Comparison of ENCODE assay signal across 20 cellular contexts in the genomic region with DNA sequence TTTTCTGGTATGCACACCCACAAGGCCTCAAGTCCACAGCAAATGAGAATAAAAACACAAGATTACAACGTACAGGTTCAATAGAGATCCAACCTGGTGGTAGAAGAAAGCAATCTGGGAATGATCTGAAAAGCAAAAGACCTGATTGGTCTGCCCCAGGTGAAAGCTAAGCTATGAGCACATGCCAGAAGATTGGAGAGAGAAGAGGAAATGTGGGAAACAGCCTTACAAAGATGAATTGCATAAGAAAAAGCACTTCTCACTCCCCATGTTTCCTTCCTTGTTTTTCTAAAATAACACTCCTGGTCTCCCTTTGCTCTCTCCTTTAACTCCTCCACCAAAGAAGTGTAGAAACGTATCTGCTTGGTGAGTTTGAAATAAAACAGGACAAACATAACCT.
"Had no signal": no experiment of that assay in that cellular context is flagged by ENCODE, and none has a peak within 500 bp of the region (broad histone marks: within the 10 kb centered on the region; RNA-seq: fewer than 3 reads in every experiment).

No MANE protein-coding gene starts in this region.

- H3K36me3 ChIP-seq: neutrophil, right atrium auricular region, sigmoid colon, stomach, uterus had no signal

- FAIRE-seq: islet of Langerhans had no signal

- H3K4me3 ChIP-seq: dorsolateral prefrontal cortex, hepatocyte, right atrium auricular region, sigmoid colon, skin epidermis, stomach, uterus had no signal

- H2AFZ ChIP-seq: hepatocyte had no signal

- DNase-seq: cortex of kidney; dorsolateral prefrontal cortex; effector CD8-positive, alpha-beta T cell; foreskin melanocyte; head of caudate nucleus; kidney glomerular epithelial cell; mammary epithelial cell; naive thymus-derived CD4-positive, alpha-beta T cell; nephron progenitor cell; posterior cingulate gyrus; sigmoid colon; stimulated activated naive CD4-positive, alpha-beta T cell; stomach; uterus had no signal

- H3K27ac ChIP-seq: dorsolateral prefrontal cortex, hepatocyte, neutrophil, right atrium auricular region, sigmoid colon, skin epidermis, stomach, uterus had no signal

- H3K9me3 ChIP-seq: neutrophil, right atrium auricular region, sigmoid colon, stomach, uterus had no signal

- H3K4me3 Mint-ChIP-seq: naive thymus-derived CD4-positive, alpha-beta T cell; nephron progenitor cell; type B pancreatic cell had no signal

- H3K4me1 ChIP-seq: right atrium auricular region, sigmoid colon, stomach, uterus had no signal

- H3K27ac Mint-ChIP-seq: naive thymus-derived CD4-positive, alpha-beta T cell; nephron progenitor cell; type B pancreatic cell had no signal

- H3K4me1 Mint-ChIP-seq: naive thymus-derived CD4-positive, alpha-beta T cell; nephron progenitor cell had no signal

- H3K36me3 Mint-ChIP-seq: naive thymus-derived CD4-positive, alpha-beta T cell; type B pancreatic cell had no signal

- ATAC-seq: naive thymus-derived CD4-positive, alpha-beta T cell had no signal

- H3K4me2 ChIP-seq: hepatocyte had no signal

- H3K79me2 ChIP-seq: hepatocyte had no signal

- H3K27me3 ChIP-seq: dorsolateral prefrontal cortex, hepatocyte, neutrophil, right atrium auricular region, sigmoid colon, stomach, uterus had no signal
